ENCODE assay signal across 8 cellular contexts in genomic region chr12:121888478-121889266, GRCh38. TPM values are rescaled to one million over a fixed set of nuclear protein-coding genes. Genes with fewer than 3 reads are reported as not detected.
DNase-seq lines count a peak whose midpoint lies in the region; ATAC-seq and TF ChIP-seq lines count a peak whose summit lies in the region.

Gene PSMD9 (plus strand): TSS chr12:121888790. CDS start chr12:121888857, 67 bp downstream.

- H3K9me3 ChIP-seq in testis, result no peaks in the 10 kb centered on the region

- peaks cover 7 to 13% of the 10 kb centered on the region in 2 donors for H3K36me3 Mint-ChIP-seq in activated naive CD4-positive, alpha-beta T cell treated with anti-CD3 and anti-CD28 coated beads, Interleukin-2, amount 50 U/mL, for 72 hours

- no peaks in the 10 kb centered on the region for H3K27me3 ChIP-seq in testis

- WGBS in testis, 2 donors, result 0 to 1% methylated on average over 26 to 54 of the region's 67 CpGs

- no peaks in the 10 kb centered on the region for H3K36me3 ChIP-seq in testis (ENCODE audit: low read depth, missing control alignments)

- ATAC-seq in HG02623 (IDR thresholded peaks at IDR 0.05; ENCODE audit: unreplicated experiment) (peak; percentile 89), omental fat pad (ENCODE audit: low FRiP score) (peak; percentile 99)
- ATAC-seq in activated naive CD4-positive, alpha-beta T cell treated with anti-CD3 and anti-CD28 coated beads, Interleukin-2, amount 50 U/mL, for 72 hours, result peak; percentile 96 to 97

- peaks cover 11% of the 10 kb centered on the region for H3K4me1 ChIP-seq in testis

- peak within 1 kb of the TSS; percentile 94 to 99 for H3K27ac Mint-ChIP-seq in activated naive CD4-positive, alpha-beta T cell treated with anti-CD3 and anti-CD28 coated beads, Interleukin-2, amount 50 U/mL, for 72 hours

- peak; percentile 93 for DNase-seq in GM12864 (ENCODE audit: low read depth)
- DNase-seq in NCI-H1092 treated with DMSO at 0.1 percent for 48 hours (lab: John Stamatoyannopoulos, UW), result peak; percentile 88
- DNase-seq in SKM-1 (lab: John Stamatoyannopoulos, UW; ENCODE audit: unreplicated experiment), result peak; percentile 52
- peak; percentile 99 for DNase-seq in activated naive CD4-positive, alpha-beta T cell treated with anti-CD3 and anti-CD28 coated beads, Interleukin-2, amount 50 U/mL, for 72 hours (ENCODE audit: low spot score in 2 of 2)
- DNase-seq in glomerular endothelial cell (ENCODE audit: extremely low read depth, low read depth, low spot score), result peak; percentile 71
- DNase-seq in omental fat pad (ENCODE audit: low spot score), result peak; percentile 95
- peak; percentile 98 for DNase-seq in testis

- peak; percentile 72 for TF ChIP-seq CTCF in GM12864 (IDR thresholded peaks at IDR 0.05; ENCODE audit: low read depth, low read length, missing control alignments)
- TF ChIP-seq CTCF in omental fat pad (IDR thresholded peaks at IDR 0.05), result peak in 1 of 3 donors; percentile 38
- TF ChIP-seq CTCF in testis (IDR thresholded peaks at IDR 0.05), result peak; percentile 37 to 60 (median 40)

- intact Hi-C loops in testis (cut with DNase I; ENCODE audit: low total_unique reads), result no loop called here

- peak within 1 kb of the TSS; percentile 77 to 93 for H3K27ac ChIP-seq in testis

- H3K4me3 ChIP-seq in GM12864 (ENCODE audit: low read depth, low read length), result peak within 1 kb of the TSS; percentile 72
- peak within 1 kb of the TSS; percentile 71 to 84 for H3K4me3 ChIP-seq in testis

- no peaks in the 10 kb centered on the region for H3K9me3 Mint-ChIP-seq in activated naive CD4-positive, alpha-beta T cell treated with anti-CD3 and anti-CD28 coated beads, Interleukin-2, amount 50 U/mL, for 72 hours

- no peak for TF ChIP-seq POLR2A in testis (IDR thresholded peaks at IDR 0.05)

RNA-seq across cellular contexts. Expression of gene PSMD9, which starts in this region (rescaled TPM):
- 10 to 100 TPM; 65.0 to 66.0 TPM for total RNA-seq in activated naive CD4-positive, alpha-beta T cell treated with anti-CD3 and anti-CD28 coated beads, Interleukin-2, amount 50 U/mL, for 72 hours
- total RNA-seq in glomerular endothelial cell (68.3 and 75.0 TPM in 2 replicates), omental fat pad (10 to 100 TPM; 40.5 to 73.1 (median 57.2) TPM), testis (10 to 100 TPM; 51.3 to 80.9 TPM)
- 60.7 TPM for polyA plus RNA-seq in testis (ENCODE audit: insufficient read depth, low read depth, low replicate concordance)

Comparison
In these comparisons a context has a peak if more than half of its experiments do, and no peak if none do; other contexts are left out.
1. Peak in every context shown above with its lines: DNase-seq, ATAC-seq, H3K4me3 ChIP-seq and H3K27ac ChIP-seq.